ENCODE assay signal across 8 cellular contexts in the genomic region with DNA sequence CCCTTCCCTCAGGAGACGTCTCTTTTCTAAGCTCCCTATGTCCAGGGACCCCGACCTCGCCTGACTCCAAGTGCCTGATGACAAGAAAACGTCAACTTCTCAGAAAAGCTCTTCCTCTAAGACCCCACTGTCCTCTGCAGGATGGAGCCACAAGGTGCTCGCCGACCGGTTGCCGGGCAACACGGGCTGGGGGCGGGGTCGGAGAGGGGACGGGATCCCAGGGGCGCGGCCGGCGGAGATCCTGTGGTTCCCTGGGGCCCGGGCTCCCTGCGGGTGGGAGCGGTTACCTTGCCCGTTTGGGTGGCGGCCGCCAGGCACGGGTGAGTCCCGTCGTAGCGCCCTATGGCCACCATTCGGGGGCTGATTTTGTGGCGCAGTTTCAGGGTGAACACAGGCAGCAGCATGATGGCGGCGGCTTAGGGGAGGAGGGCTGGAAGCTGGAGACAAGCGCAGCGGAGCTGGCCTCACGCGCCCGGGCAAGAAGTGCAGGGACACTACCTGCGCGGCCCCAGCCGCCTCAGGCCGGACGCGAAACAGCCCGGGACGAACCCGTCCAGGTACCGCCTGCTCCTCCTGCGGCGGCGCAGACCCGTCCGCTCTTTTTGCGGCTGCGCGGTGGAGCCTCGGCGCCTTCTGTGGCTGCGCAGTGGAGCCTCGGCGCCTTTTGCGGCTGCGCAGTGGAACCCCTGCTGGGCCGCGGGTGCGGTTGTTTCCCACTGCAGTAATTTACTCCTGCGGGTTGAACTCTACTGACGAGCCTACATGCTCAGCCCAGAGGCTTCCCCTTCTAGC. TPM values are rescaled to one million over a fixed set of nuclear protein-coding genes. Genes with fewer than 3 reads are reported as not detected.
DNase-seq lines count a peak whose midpoint lies in the region; ATAC-seq and TF ChIP-seq lines count a peak whose summit lies in the region.

A gene with protein sequence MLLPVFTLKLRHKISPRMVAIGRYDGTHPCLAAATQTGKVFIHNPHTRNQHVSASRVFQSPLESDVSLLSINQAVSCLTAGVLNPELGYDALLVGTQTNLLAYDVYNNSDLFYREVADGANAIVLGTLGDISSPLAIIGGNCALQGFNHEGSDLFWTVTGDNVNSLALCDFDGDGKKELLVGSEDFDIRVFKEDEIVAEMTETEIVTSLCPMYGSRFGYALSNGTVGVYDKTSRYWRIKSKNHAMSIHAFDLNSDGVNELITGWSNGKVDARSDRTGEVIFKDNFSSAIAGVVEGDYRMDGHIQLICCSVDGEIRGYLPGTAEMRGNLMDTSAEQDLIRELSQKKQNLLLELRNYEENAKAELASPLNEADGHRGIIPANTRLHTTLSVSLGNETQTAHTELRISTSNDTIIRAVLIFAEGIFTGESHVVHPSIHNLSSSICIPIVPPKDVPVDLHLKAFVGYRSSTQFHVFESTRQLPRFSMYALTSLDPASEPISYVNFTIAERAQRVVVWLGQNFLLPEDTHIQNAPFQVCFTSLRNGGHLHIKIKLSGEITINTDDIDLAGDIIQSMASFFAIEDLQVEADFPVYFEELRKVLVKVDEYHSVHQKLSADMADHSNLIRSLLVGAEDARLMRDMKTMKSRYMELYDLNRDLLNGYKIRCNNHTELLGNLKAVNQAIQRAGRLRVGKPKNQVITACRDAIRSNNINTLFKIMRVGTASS (minus strand): TSS at position 566 of the 792 bp plus-strand sequence. CDS start 162 bp downstream, at position 404.

- TF ChIP-seq CTCF in AG04450 (IDR thresholded peaks at IDR 0.05; ENCODE audit: low read depth, low read length) (no peak), activated B cell treated with CpG ODN at 0.5 μM for 24 hours (IDR thresholded peaks at IDR 0.05) (no peak), cardiac fibroblast (IDR thresholded peaks at IDR 0.05; ENCODE audit: low read depth, low read length) (no peak), smooth muscle cell (IDR thresholded peaks at IDR 0.05; ENCODE audit: borderline replicate concordance, insufficient read depth, poor library complexity, severe bottlenecking) (no peak)

- DNase-seq in AG04450 (ENCODE audit: low read depth, low spot score) = peak; percentile 51
- DNase-seq in NCI-H2227 treated with DMSO at 0.1 percent for 48 hours (lab: John Stamatoyannopoulos, UW) = peak; percentile 67
- DNase-seq in activated B cell treated with CpG ODN at 0.5 μM for 24 hours = peak; percentile 94
- DNase-seq in cardiac fibroblast (ENCODE audit: low read depth in 2 of 2) = peak; percentile 81 to 88
- DNase-seq in iPS-NIHi7 (ENCODE audit: extremely low spot score) = peak; percentile 94
- DNase-seq in smooth muscle cell (lab: John Stamatoyannopoulos, UW; ENCODE audit: unreplicated experiment) = peak; percentile 73

- POLR2A ChIA-PET in AG04450 (lab: Yijun Ruan, JAX) = interaction anchor here (0.5 to 0.8 kb wide), 2 partner anchors 81 to 142 kb away, joined by 3 to 4 read pairs; no protein-coding TSS in a partner anchor
- POLR2A ChIA-PET in activated B cell treated with CpG ODN at 0.5 μM for 24 hours (lab: Charles Lee) = interaction anchor here (0.7 to 1.3 kb wide), 3 partner anchors 10 to 179 kb away, joined by 3 to 8 read pairs (median 5); a partner anchor contains a TSS

- H3K27ac ChIP-seq in AG04450 (ENCODE audit: low read depth, low read length) (no peak within 1 kb of the TSS), smooth muscle cell (ENCODE audit: low read depth) (no peak within 1 kb of the TSS)

- peaks cover 27% of the 10 kb centered on the region for H4K20me1 ChIP-seq in smooth muscle cell (ENCODE audit: low read depth)

- H3K9me3 ChIP-seq in AG04450 (ENCODE audit: control insufficient read depth, insufficient read depth, low read length) (no peaks in the 10 kb centered on the region; the same call in 1 of the 2 replicates), smooth muscle cell (replicated peaks; ENCODE audit: low read depth) (no peaks in the 10 kb centered on the region)

- H3K9ac ChIP-seq in smooth muscle cell (ENCODE audit: low read depth) = peak within 1 kb of the TSS; percentile 55

- peaks cover 6% of the 10 kb centered on the region for H3K4me1 ChIP-seq in smooth muscle cell (ENCODE audit: low read depth)

- no peaks in the 10 kb centered on the region for H3K36me3 Mint-ChIP-seq in activated B cell treated with CpG ODN at 0.5 μM for 24 hours (ENCODE audit: low read depth)

- ATAC-seq in GM18907 (IDR thresholded peaks at IDR 0.05; ENCODE audit: unreplicated experiment) (peak; percentile 85), HG03139 (IDR thresholded peaks at IDR 0.05; ENCODE audit: unreplicated experiment) (peak; percentile 76), activated B cell treated with CpG ODN at 0.5 μM for 24 hours (ENCODE audit: low read depth) (peak; percentile 92)

- no peaks in the 10 kb centered on the region for H3F3A ChIP-seq in smooth muscle cell (ENCODE audit: low read depth)

- no peaks in the 10 kb centered on the region for H3K36me3 ChIP-seq in smooth muscle cell (ENCODE audit: low read depth)

- H3K27me3 ChIP-seq in AG04450 (ENCODE audit: control insufficient read depth, insufficient read depth, low read length) (no peaks in the 10 kb centered on the region), smooth muscle cell (ENCODE audit: low read depth) (no peaks in the 10 kb centered on the region)

- H3K4me2 ChIP-seq in smooth muscle cell = peak within 1 kb of the TSS; percentile 91

- H3K27me3 Mint-ChIP-seq in activated B cell treated with CpG ODN at 0.5 μM for 24 hours = no peaks in the 10 kb centered on the region

- H3K27ac Mint-ChIP-seq in activated B cell treated with CpG ODN at 0.5 μM for 24 hours = peak within 1 kb of the TSS; percentile 87

- H3K4me3 Mint-ChIP-seq in activated B cell treated with CpG ODN at 0.5 μM for 24 hours = peak within 1 kb of the TSS; percentile 87

- peaks cover 20% of the 10 kb centered on the region for H3K4me1 Mint-ChIP-seq in activated B cell treated with CpG ODN at 0.5 μM for 24 hours

- peaks cover 5% of the 10 kb centered on the region for H3K79me2 ChIP-seq in smooth muscle cell (ENCODE audit: low read depth)

- no peaks in the 10 kb centered on the region for H3K9me3 Mint-ChIP-seq in activated B cell treated with CpG ODN at 0.5 μM for 24 hours

- under 1% methylated on average over 62 of the region's 65 CpGs for WGBS in smooth muscle cell (ENCODE audit: low lambda C conversion rate)

- H2AFZ ChIP-seq in smooth muscle cell (ENCODE audit: low read depth) = peak within 1 kb of the TSS; percentile 100

- intact Hi-C loops in activated B cell treated with CpG ODN at 0.5 μM for 24 hours (cut with micrococcal nuclease) = loop anchor here (1.0 to 10.0 kb wide), 5 partner anchors 55 to 211 kb away; a partner anchor contains a TSS

- H3K4me3 ChIP-seq in AG04450 (ENCODE audit: low read depth, low read length) (peak within 1 kb of the TSS; percentile 91), cardiac fibroblast (replicated peaks in 1 of 2; ENCODE audit: low read depth in 2 of 2, low read length in 2 of 2) (peak within 1 kb of the TSS; percentile 97 to 98), smooth muscle cell (peak within 1 kb of the TSS; percentile 95)

- CTCF ChIA-PET in AG04450 (lab: Charles Lee) = interaction anchor here (0.5 to 1.5 kb wide), 3 partner anchors 81 to 182 kb away, joined by 3 to 6 read pairs (median 5); no protein-coding TSS in a partner anchor
- CTCF ChIA-PET in activated B cell treated with CpG ODN at 0.5 μM for 24 hours (lab: Charles Lee) = no interaction called here

RNA-seq across cellular contexts. Expression of the gene that starts here (rescaled TPM):
- polyA plus RNA-seq in AG04450 (2011; rRNA removed) = 49.7 and 53.6 TPM in 2 replicates
- 41.8 and 46.0 TPM in 2 replicates for polyA minus RNA-seq in AG04450 (2011; rRNA and poly(A)+ RNA removed)
- total RNA-seq in activated B cell treated with CpG ODN at 0.5 μM for 24 hours = 25.5 and 32.3 TPM in 2 replicates
- total RNA-seq in smooth muscle cell = 33.2 and 43.4 TPM in 2 replicates
- 20.4 and 32.7 TPM in 2 replicates for polyA plus RNA-seq in smooth muscle cell
